In the genomic region with DNA sequence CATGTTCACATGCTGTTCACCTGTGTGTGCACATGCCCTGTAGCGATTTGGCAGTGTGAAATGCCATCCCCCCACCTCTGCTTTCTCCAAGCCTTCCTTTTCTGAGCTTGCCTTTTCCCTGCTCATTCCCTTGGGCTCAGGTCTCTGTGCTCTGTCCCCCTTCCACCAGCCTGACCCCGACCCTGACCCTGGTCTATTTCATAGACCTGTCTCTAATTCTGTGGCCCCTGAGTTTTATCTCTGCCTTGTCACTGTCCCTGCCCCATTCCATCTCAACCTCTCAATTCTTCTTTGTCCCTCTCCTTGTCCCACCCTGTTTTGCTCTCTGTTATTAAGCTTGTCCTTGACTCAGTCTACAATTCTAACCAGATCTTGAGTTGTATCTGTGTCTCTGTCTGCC, we compare ENCODE assay signal across 7 cellular contexts. TPM values are rescaled to one million over a fixed set of nuclear protein-coding genes. Genes with fewer than 3 reads are reported as not detected.
DNase-seq lines count a peak whose midpoint lies in the region; ATAC-seq and TF ChIP-seq lines count a peak whose summit lies in the region.
"Had no signal": no experiment of that assay in that cellular context is flagged by ENCODE, and none has a peak within 500 bp of the region (broad histone marks: within the 10 kb centered on the region; RNA-seq: fewer than 3 reads in every experiment).

No MANE protein-coding gene starts in this region.

- no peak overlapping the region for H2BK120ac ChIP-seq in H9 (ENCODE audit: low read depth, low read length, poor library complexity, severe bottlenecking)

- H3K27ac Mint-ChIP-seq in H9, result peak overlapping the region; percentile 68 to 96 (median 93)
- peak overlapping the region; percentile 3 to 95 (median 85) for H3K27ac Mint-ChIP-seq in naive thymus-derived CD8-positive, alpha-beta T cell

- H3K27me3 ChIP-seq in H9 (ENCODE audit: insufficient read depth, low read length), result no peaks in the 10 kb centered on the region
- H3K27me3 ChIP-seq in brain microvascular endothelial cell (replicated peaks), result no peaks in the 10 kb centered on the region

- no peaks in the 10 kb centered on the region for H3K9me3 ChIP-seq in H9 (ENCODE audit: control insufficient read depth, low read depth, low read length)

- no peak overlapping the region for H4K91ac ChIP-seq in H9 (ENCODE audit: insufficient read length, low read depth, low read length)

- peak overlapping the region; percentile 7 for H3K27ac ChIP-seq in H9 (ENCODE audit: insufficient read length, low read depth, low read length)
- H3K27ac ChIP-seq in brain microvascular endothelial cell, result peak overlapping the region; percentile 87

- H2BK20ac ChIP-seq in H9 (ENCODE audit: low read depth, low read length, poor library complexity, severe bottlenecking), result no peak overlapping the region

- no peak overlapping the region for H2BK5ac ChIP-seq in H9 (ENCODE audit: insufficient read length, low read length)

- no peak overlapping the region for H2BK12ac ChIP-seq in H9 (ENCODE audit: insufficient read length, low read depth, low read length)

- H2AFZ ChIP-seq in H9 (ENCODE audit: low read length), result no peak overlapping the region

- no peak for ATAC-seq in naive thymus-derived CD8-positive, alpha-beta T cell
- no peak for ATAC-seq in HG03025 (IDR thresholded peaks at IDR 0.05; ENCODE audit: low FRiP score, unreplicated experiment)

- TF ChIP-seq CTCF in H9 (conservative IDR thresholded peaks at IDR 0.05) (no peak), brain microvascular endothelial cell (IDR thresholded peaks at IDR 0.05; ENCODE audit: low read depth, low read length, missing control alignments) (no peak)

- no peak overlapping the region for H3K23ac ChIP-seq in H9 (ENCODE audit: insufficient read length, low read depth, low read length)

- no peak overlapping the region for H3K56ac ChIP-seq in H9 (ENCODE audit: insufficient read length, low read depth, low read length)

- no peaks in the 10 kb centered on the region for H3K79me1 ChIP-seq in H9 (ENCODE audit: insufficient read depth, low read depth, low read length, poor library complexity, severe bottlenecking)

- no peak overlapping the region for H4K5ac ChIP-seq in H9 (ENCODE audit: insufficient read length, low read depth, low read length)

- no CpG with 5 or more reads among the region's 2 CpGs for WGBS in H9 (ENCODE audit: extremely low coverage, insufficient read length, low lambda C conversion rate)

- no peak overlapping the region for H3K18ac ChIP-seq in H9 (ENCODE audit: insufficient read length, low read depth, low read length)

- peak overlapping the region; percentile 62 for H3K4me2 ChIP-seq in H9 (ENCODE audit: insufficient read depth, insufficient read length, low read length)

- H3K14ac ChIP-seq in H9 (ENCODE audit: insufficient read depth, low read length), result peak overlapping the region; percentile 59; the same call in 1 of the 2 replicates

- H3K36me3 ChIP-seq in brain microvascular endothelial cell (replicated peaks), result peaks cover 3% of the 10 kb centered on the region

- POLR2A ChIA-PET in naive thymus-derived CD8-positive, alpha-beta T cell (lab: Charles Lee), result interaction anchor here (0.7 to 3.4 kb wide), 7 partner anchors 11 to 633 kb away, joined by 3 to 18 read pairs (median 4); partner anchors contain the start of genes DELE1 and FCHSD1

- peak overlapping the region; percentile 54 for H3K4me3 ChIP-seq in brain microvascular endothelial cell (ENCODE audit: low read depth, low read length)

- no peak overlapping the region for H4K8ac ChIP-seq in H9 (replicated peaks; ENCODE audit: insufficient read length, low read depth, low read length)

- H3K9ac ChIP-seq in H9 (ENCODE audit: extremely low read depth, insufficient read length, low read length), result peak overlapping the region; percentile 57

- H3K9me3 Mint-ChIP-seq in H9, result peaks cover 0 to 4% of the 10 kb centered on the region in 2 experiments; a peak in 1 of 5 replicates
- no peaks in the 10 kb centered on the region for H3K9me3 Mint-ChIP-seq in naive thymus-derived CD8-positive, alpha-beta T cell

- DNase-seq in H9 (no peak), brain microvascular endothelial cell (no peak), NAMALWA (ENCODE audit: low spot score) (no peak), NCI-H2196 treated with DMSO at 0.1 percent for 48 hours (lab: John Stamatoyannopoulos, UW; ENCODE audit: unreplicated experiment) (no peak)
- no peak for DNase-seq in naive thymus-derived CD8-positive, alpha-beta T cell
- DNase-seq: NCI-H2171 had no signal

- H3K4me1 ChIP-seq in H9 (ENCODE audit: insufficient read depth, low read length), result peaks cover 4% of the 10 kb centered on the region; the same call in 1 of the 2 replicates

- peaks cover 20 to 22% (median 22%) of the 10 kb centered on the region in 3 experiments for H3K36me3 Mint-ChIP-seq in H9 (ENCODE audit: insufficient read depth in 1 of 3, low read depth in 3 of 3)
- H3K36me3 Mint-ChIP-seq in naive thymus-derived CD8-positive, alpha-beta T cell, result peaks cover 0 to 2% (median 0%) of the 10 kb centered on the region in 3 donors

- no peaks in the 10 kb centered on the region; the same call in 1 of the 2 replicates for H3K27me3 Mint-ChIP-seq in H9 (ENCODE audit: low read depth)
- no peaks in the 10 kb centered on the region for H3K27me3 Mint-ChIP-seq in naive thymus-derived CD8-positive, alpha-beta T cell

- no peak overlapping the region for H3K4ac ChIP-seq in H9 (ENCODE audit: low read depth, low read length)

- in situ Hi-C loops in brain microvascular endothelial cell (cut with HindIII; ENCODE audit: low pct_ligation_motif_present, low sequenced_read_pairs), result no loop called here

- H3K4me1 Mint-ChIP-seq in H9, result peaks cover 36 to 39% of the 10 kb centered on the region in 2 experiments
- peaks cover 18 to 44% (median 29%) of the 10 kb centered on the region in 4 donors for H3K4me1 Mint-ChIP-seq in naive thymus-derived CD8-positive, alpha-beta T cell

- peak overlapping the region; percentile 76 to 83 for H3K4me3 Mint-ChIP-seq in H9
- H3K4me3 Mint-ChIP-seq in naive thymus-derived CD8-positive, alpha-beta T cell, result peak overlapping the region; percentile 32 to 83 (median 72)

- no peak overlapping the region for H2BK15ac ChIP-seq in H9 (ENCODE audit: low read depth, low read length)

- H3T11ph ChIP-seq in H9 (ENCODE audit: low read length), result no peak overlapping the region

- H2AK5ac ChIP-seq in H9 (ENCODE audit: insufficient read length, low read length), result no peak overlapping the region

- H3K79me2 ChIP-seq in H9 (ENCODE audit: insufficient read depth, low read length), result no peaks in the 10 kb centered on the region

- H4K20me1 ChIP-seq in H9 (ENCODE audit: control insufficient read depth, insufficient read depth, insufficient read length), result no peaks in the 10 kb centered on the region

- peaks cover 13% of the 10 kb centered on the region for H3K23me2 ChIP-seq in H9 (ENCODE audit: insufficient read length, low read depth, low read length, poor library complexity, severe bottlenecking)

RNA-seq across cellular contexts. Expression of gene ARAP3, which starts 0.7 kb away (rescaled TPM):
- total RNA-seq in H9 (2021), result 27.3 and 27.6 TPM in 2 replicates
- total RNA-seq in naive thymus-derived CD8-positive, alpha-beta T cell, result 10 to 100 TPM; 38.2 to 41.4 TPM
- polyA plus RNA-seq in naive thymus-derived CD8-positive, alpha-beta T cell, result not detected

RNA-seq across cellular contexts. Expression of gene FCHSD1, which starts 30.1 kb away (rescaled TPM):
- total RNA-seq in H9 (2021), result 23.1 and 23.4 TPM in 2 replicates
- 100 to 1,000 TPM; 110 to 115 TPM for total RNA-seq in naive thymus-derived CD8-positive, alpha-beta T cell
- polyA plus RNA-seq in naive thymus-derived CD8-positive, alpha-beta T cell, result 1 to 10 TPM; 8.8 to 9.4 (median 9.3) TPM

RNA-seq across cellular contexts. Expression of gene RELL2, which starts 44.5 kb away (rescaled TPM):
- total RNA-seq in H9 (2021), result 9.8 and 11.1 TPM in 2 replicates
- 10 to 100 TPM; 22.3 to 23.9 TPM for total RNA-seq in naive thymus-derived CD8-positive, alpha-beta T cell
- polyA plus RNA-seq in naive thymus-derived CD8-positive, alpha-beta T cell, result 1 to 10 TPM; 2.6 to 3.9 (median 3.4) TPM

RNA-seq across cellular contexts. Expression of gene HDAC3, which starts 44.6 kb away (rescaled TPM):
- total RNA-seq in H9 (2021), result 98.3 and 98.5 TPM in 2 replicates
- 10 to 100 TPM; 71.1 to 81.6 TPM for total RNA-seq in naive thymus-derived CD8-positive, alpha-beta T cell
- 100 to 1,000 TPM in 1 of 3 donors, 10 to 100 TPM in 2; 85.7 to 100 (median 91.7) TPM for polyA plus RNA-seq in naive thymus-derived CD8-positive, alpha-beta T cell
